23 cellular contexts compared by ENCODE assay signal in the genomic region with DNA sequence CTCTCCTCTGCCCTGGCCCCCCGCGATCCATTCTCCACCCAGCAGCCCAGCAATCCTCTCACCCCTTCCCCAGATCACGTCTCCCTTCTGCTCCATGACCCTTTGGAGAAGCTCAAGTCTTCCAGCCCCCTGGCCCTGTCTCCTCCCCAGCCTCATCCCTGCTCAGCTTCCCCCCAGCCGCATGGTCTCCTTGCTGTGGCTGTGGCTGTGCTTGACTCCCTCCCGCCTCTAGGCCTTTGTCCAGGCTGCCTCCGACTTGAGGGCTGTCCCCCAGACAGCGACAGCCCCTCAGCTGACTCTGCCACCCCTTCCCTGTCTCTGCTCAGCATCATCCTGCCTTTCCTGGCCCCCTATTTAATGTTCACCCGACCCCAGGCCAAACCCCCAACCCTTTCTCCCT. TPM values are rescaled to one million over a fixed set of nuclear protein-coding genes. Genes with fewer than 3 reads are reported as not detected.
"Had no signal": no experiment of that assay in that cellular context is flagged by ENCODE, and none has a peak within 500 bp of the region (broad histone marks: within the 10 kb centered on the region; RNA-seq: fewer than 3 reads in every experiment).

No MANE protein-coding gene starts in this region.

- H3K27me3 Mint-ChIP-seq: activated naive CD8-positive, alpha-beta T cell had no signal

- DNase-seq: activated CD4-positive, alpha-beta memory T cell treated with anti-CD3 and anti-CD28 coated beads for 36 hours; activated CD4-positive, alpha-beta T cell treated with anti-CD3 and anti-CD28 coated beads, Interleukin-2, amount 10 ng/mL, durations not matched to agents 7 days and 5 days; activated CD4-positive, CD25-positive, alpha-beta regulatory T cell; activated CD8-positive, alpha-beta memory T cell treated with anti-CD3 and anti-CD28 coated beads for 24 hours; activated gamma-delta T cell; activated naive CD4-positive, alpha-beta T cell treated with anti-CD3 and anti-CD28 coated beads for 36 hours; activated T-cell treated with anti-CD3 and anti-CD28 coated beads, Interleukin-2, amount 50 U/mL, for 4 hours; amygdala; Kasumi-1; NCI-H1105 treated with DMSO at 0.1 percent for 48 hours; NCI-H1436 treated with DMSO at 0.1 percent for 48 hours; NCI-H187 treated with DMSO at 0.1 percent for 48 hours; NCI-H2081 treated with DMSO at 0.1 percent for 48 hours; NCI-H446; NCI-H524; NCI-H748 treated with DMSO at 0.1 percent for 48 hours; T-cell had no signal

- H3K36me3 Mint-ChIP-seq: activated CD4-positive, alpha-beta memory T cell treated with anti-CD3 and anti-CD28 coated beads for 36 hours; activated naive CD8-positive, alpha-beta T cell; T-cell had no signal

- ATAC-seq: activated T-cell treated with anti-CD3 and anti-CD28 coated beads, Interleukin-2, amount 50 U/mL, for 4 hours; T-cell had no signal

- H3K9me3 Mint-ChIP-seq: activated CD4-positive, alpha-beta memory T cell treated with anti-CD3 and anti-CD28 coated beads for 36 hours; activated CD4-positive, alpha-beta T cell treated with anti-CD3 and anti-CD28 coated beads, Interleukin-2, amount 10 ng/mL, durations not matched to agents 7 days and 5 days; activated naive CD4-positive, alpha-beta T cell treated with anti-CD3 and anti-CD28 coated beads for 36 hours; activated T-cell treated with anti-CD3 and anti-CD28 coated beads, Interleukin-2, amount 50 U/mL, for 4 hours; central memory CD8-positive, alpha-beta T cell; T-cell had no signal

- H3K4me3 Mint-ChIP-seq: activated CD4-positive, alpha-beta memory T cell treated with anti-CD3 and anti-CD28 coated beads for 36 hours; activated CD4-positive, alpha-beta T cell treated with anti-CD3 and anti-CD28 coated beads, Interleukin-2, amount 10 ng/mL, durations not matched to agents 7 days and 5 days; activated naive CD4-positive, alpha-beta T cell treated with anti-CD3 and anti-CD28 coated beads for 36 hours; activated naive CD8-positive, alpha-beta T cell; activated T-cell treated with anti-CD3 and anti-CD28 coated beads, Interleukin-2, amount 50 U/mL, for 4 hours; brain; central memory CD8-positive, alpha-beta T cell; T-cell had no signal

- H3K4me3 ChIP-seq: SK-N-MC had no signal

- H3K27ac Mint-ChIP-seq: activated CD4-positive, alpha-beta memory T cell treated with anti-CD3 and anti-CD28 coated beads for 36 hours; activated CD4-positive, alpha-beta T cell treated with anti-CD3 and anti-CD28 coated beads, Interleukin-2, amount 10 ng/mL, durations not matched to agents 7 days and 5 days; activated naive CD4-positive, alpha-beta T cell treated with anti-CD3 and anti-CD28 coated beads for 36 hours; activated naive CD8-positive, alpha-beta T cell; T-cell had no signal

- H3K27ac ChIP-seq: SK-N-MC, VCaP had no signal

RNA-seq across cellular contexts. Expression of gene CACNA1I, which starts 59.3 kb away (rescaled TPM):
- total RNA-seq: RPMI7951 had no signal
